Comparison of ENCODE assay signal across 16 cellular contexts in the genomic region with DNA sequence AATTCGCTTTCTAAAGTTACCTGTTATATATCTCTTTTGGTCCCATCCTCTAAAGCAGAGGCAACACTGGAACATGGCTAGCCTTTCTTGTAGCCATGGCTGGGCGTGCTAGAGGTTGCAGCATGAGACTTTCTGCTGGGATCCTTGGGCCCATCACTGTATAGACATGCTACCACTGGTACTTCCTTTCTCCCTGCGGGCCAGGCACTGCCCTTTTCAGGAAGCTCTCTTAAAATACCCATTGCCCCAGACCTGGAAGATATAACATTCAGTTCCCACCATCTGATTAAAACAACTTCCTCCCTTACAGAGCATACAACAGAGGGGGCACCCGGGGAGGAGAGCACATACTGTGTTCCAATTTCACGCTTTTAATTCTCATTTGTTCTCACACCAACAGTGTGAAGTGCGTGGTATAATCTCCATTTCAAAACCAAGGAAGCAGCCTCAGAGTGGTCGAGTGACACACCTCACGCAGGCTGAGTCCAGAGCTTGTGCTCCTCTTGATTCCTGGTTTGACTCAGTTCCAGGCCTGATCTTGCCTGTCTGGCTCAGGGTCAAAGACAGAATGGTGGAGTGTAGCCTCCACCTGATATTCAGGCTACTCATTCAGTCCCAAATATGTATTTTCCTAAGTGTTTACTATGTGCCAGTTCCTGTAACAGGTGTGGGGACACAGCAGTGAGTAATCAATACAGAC. TPM values are rescaled to one million over a fixed set of nuclear protein-coding genes. Genes with fewer than 3 reads are reported as not detected.
A peak's percentile ranks its signal among the peaks of the same experiment; 100 is the strongest.
DNase-seq lines count a peak whose midpoint lies in the region; ATAC-seq, FAIRE-seq and TF ChIP-seq lines count a peak whose summit lies in the region.
"Had no signal": no experiment of that assay in that cellular context is flagged by ENCODE, and none has a peak within 500 bp of the region (broad histone marks: within the 10 kb centered on the region; RNA-seq: fewer than 3 reads in every experiment).

No MANE protein-coding gene starts in this region.

- DNase-seq in AG04450 (ENCODE audit: low read depth, low spot score) (no peak), HEK293T (ENCODE audit: extremely low spot score) (peak; percentile 3), psoas muscle (no peak), GM19239 (ENCODE audit: insufficient read length, low spot score) (no peak)
- no peak for DNase-seq in stimulated activated CD4-positive, alpha-beta T cell treated with anti-CD3 and anti-CD28 coated beads, Interleukin-12 subunit alpha, Interleukin-12 subunit beta, amount 100 ng/mL, for 4 hours
- DNase-seq: activated gamma-delta T cell treated with Interleukin-2 at 50 U/mL for 16 hours; kidney; MM.1S; NCI-H2107; NCI-H69; stimulated activated CD4-positive, alpha-beta T cell treated with anti-CD3 and anti-CD28 coated beads, Interleukin-2, amount 100 ng/mL, for 48 hours; tibial artery had no signal

- peak overlapping the region; percentile 93 for H3K27ac ChIP-seq in AG04450 (ENCODE audit: low read depth, low read length)
- peak overlapping the region; percentile 50 for H3K27ac ChIP-seq in psoas muscle
- H3K27ac ChIP-seq: BLaER1 had no signal

- FAIRE-seq in GM19239 (lab: Jason Lieb, UNC) = no peak
- FAIRE-seq: kidney had no signal

- intact Hi-C loops in psoas muscle (cut with DNase I) = no loop called here

- H3K4me3 ChIP-seq in AG04450 (ENCODE audit: low read depth, low read length) (no peak overlapping the region), psoas muscle (no peak overlapping the region)
- H3K4me3 ChIP-seq: BLaER1, tibial artery had no signal

- POLR2A ChIA-PET in AG04450 (lab: Yijun Ruan, JAX) (interaction anchor here (0.8 to 1.7 kb wide), 3 partner anchors 11 to 18 kb away, joined by 3 to 5 read pairs (median 4); no protein-coding TSS in a partner anchor), HEK293T (lab: Yijun Ruan, JAX) (no interaction called here)

- H3K27me3 ChIP-seq in AG04450 (ENCODE audit: control insufficient read depth, insufficient read depth, low read length) (no peaks in the 10 kb centered on the region), psoas muscle (ENCODE audit: insufficient read depth in 3 of 3, low read length in 2 of 3) (peaks cover 0 to 5% (median 0%) of the 10 kb centered on the region in 3 donors)
- H3K27me3 ChIP-seq: BLaER1 had no signal

- ATAC-seq in esophagus mucosa (peak; percentile 61), psoas muscle (no peak), GM19397 (IDR thresholded peaks at IDR 0.05; ENCODE audit: unreplicated experiment) (no peak), HG02759 (IDR thresholded peaks at IDR 0.05; ENCODE audit: unreplicated experiment) (no peak)

- 70 to 76% (median 76%) methylated on average over 8 of the region's 8 CpGs for WGBS in psoas muscle, 3 donors

- TF ChIP-seq CTCF in AG04450 (IDR thresholded peaks at IDR 0.05; ENCODE audit: low read depth, low read length) = no peak
- TF ChIP-seq CTCF in psoas muscle (IDR thresholded peaks at IDR 0.05) = no peak

- CTCF ChIA-PET in AG04450 (lab: Charles Lee) = interaction anchor here (0.6 to 1.3 kb wide), 2 partner anchors 11 to 58 kb away, joined by 3 to 5 read pairs; no protein-coding TSS in a partner anchor
- CTCF ChIA-PET in HEK293T (lab: Yijun Ruan, JAX) = no interaction called here

- H3K9me3 ChIP-seq in AG04450 (ENCODE audit: control insufficient read depth, insufficient read depth, low read length) (no peaks in the 10 kb centered on the region), psoas muscle (no peaks in the 10 kb centered on the region)
- H3K9me3 ChIP-seq: BLaER1, tibial artery had no signal

- no peaks in the 10 kb centered on the region for H3K4me1 ChIP-seq in psoas muscle

- H3K36me3 ChIP-seq in psoas muscle (ENCODE audit: insufficient read depth in 1 of 2, low read depth in 1 of 2) = no peaks in the 10 kb centered on the region
- H3K36me3 ChIP-seq: BLaER1, tibial artery had no signal

TF ChIP-seq in HEK293T, 16 proteins besides CTCF, POLR2A, EP300 and RAD21:
- TF ChIP-seq FOXM1 (IDR thresholded peaks at IDR 0.05; ENCODE audit: borderline replicate concordance) = no peak
- TF ChIP-seq, protein P1, sequence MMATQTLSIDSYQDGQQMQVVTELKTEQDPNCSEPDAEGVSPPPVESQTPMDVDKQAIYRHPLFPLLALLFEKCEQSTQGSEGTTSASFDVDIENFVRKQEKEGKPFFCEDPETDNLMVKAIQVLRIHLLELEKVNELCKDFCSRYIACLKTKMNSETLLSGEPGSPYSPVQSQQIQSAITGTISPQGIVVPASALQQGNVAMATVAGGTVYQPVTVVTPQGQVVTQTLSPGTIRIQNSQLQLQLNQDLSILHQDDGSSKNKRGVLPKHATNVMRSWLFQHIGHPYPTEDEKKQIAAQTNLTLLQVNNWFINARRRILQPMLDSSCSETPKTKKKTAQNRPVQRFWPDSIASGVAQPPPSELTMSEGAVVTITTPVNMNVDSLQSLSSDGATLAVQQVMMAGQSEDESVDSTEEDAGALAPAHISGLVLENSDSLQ (IDR thresholded peaks at IDR 0.05) = no peak
- no peak for TF ChIP-seq LEF1 (IDR thresholded peaks at IDR 0.05; ENCODE audit: borderline replicate concordance)
- no peak for TF ChIP-seq ARNT (IDR thresholded peaks at IDR 0.05)

RNA-seq across cellular contexts. Expression of a gene that starts 22.6 kb away (rescaled TPM):
- polyA plus RNA-seq in AG04450 (2011; rRNA removed) (78.3 and 83.1 TPM in 2 replicates), psoas muscle (1 to 10 TPM in 1 of 3 donors, under 1 TPM in 2; 0.56 to 5.6 (median 0.62) TPM)
- 56.1 and 65.0 TPM in 2 replicates for polyA minus RNA-seq in AG04450 (2011; rRNA and poly(A)+ RNA removed)
- total RNA-seq in esophagus mucosa (29.9 TPM), psoas muscle (1 to 10 TPM in 3 of 4 donors, under 1 TPM in 1; 0.78 to 3.8 (median 1.8) TPM)
